In the genomic region with DNA sequence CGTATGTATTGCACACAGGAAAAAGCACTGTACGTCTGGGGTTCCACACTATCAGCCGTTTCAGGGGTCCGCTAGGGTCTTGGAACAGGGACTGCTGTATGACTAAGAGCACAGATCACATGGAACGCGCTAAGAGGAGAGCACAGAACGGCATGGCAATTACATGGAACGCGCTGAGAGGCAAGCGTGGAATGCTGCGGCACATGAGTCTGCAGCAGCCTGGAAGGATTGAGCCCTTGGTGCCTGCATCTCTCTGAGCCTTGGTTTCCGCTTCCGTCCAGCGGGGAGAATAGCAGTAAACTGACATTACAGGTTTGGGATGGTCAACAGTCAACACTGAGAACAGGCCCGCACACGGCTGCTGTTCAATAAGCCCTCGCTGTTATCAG, we compare ENCODE assay signal across 16 cellular contexts.
"Had no signal": no experiment of that assay in that cellular context is flagged by ENCODE, and none has a peak within 500 bp of the region (broad histone marks: within the 10 kb centered on the region; RNA-seq: fewer than 3 reads in every experiment).

No MANE protein-coding gene starts in this region.

- H3K9me3 Mint-ChIP-seq: natural killer cell had no signal

- H3K27me3 Mint-ChIP-seq: brain; dendritic cell treated with granulocyte-macrophage colony-stimulating factor and Interleukin-4, amounts not matched to agents 40 ng/mL and 50 ng/mL, for 4 days; progenitor cell of endocrine pancreas; stimulated activated naive CD8-positive, alpha-beta T cell treated with anti-CD3 and anti-CD28 coated beads, Interleukin-15, amount 100 ng/mL, for 72 hours had no signal

- H3K4me3 Mint-ChIP-seq: activated T-helper 1 cell treated with anti-CD3 and anti-CD28 coated beads, Interleukin-12 subunit alpha, Interleukin-12 subunit beta, Interleukin-2, Interleukin-4 antibody, amounts not matched to agents 30 ng/mL and 10 ng/mL and 1 ng/mL, durations not matched to agents 14 hours and 24 hours and 36 hours; brain; dendritic cell treated with granulocyte-macrophage colony-stimulating factor and Interleukin-4, amounts not matched to agents 40 ng/mL and 50 ng/mL, for 4 days; natural killer cell had no signal

- H3K9me3 ChIP-seq: left lung, spleen, tibial artery had no signal

- H3K27ac ChIP-seq: foreskin keratinocyte, left lung, spleen, tibial artery had no signal

- ATAC-seq: foreskin keratinocyte; left lung; natural killer cell; stimulated activated naive CD8-positive, alpha-beta T cell treated with anti-CD3 and anti-CD28 coated beads, Interleukin-15, amount 100 ng/mL, for 72 hours had no signal

- H3K27me3 ChIP-seq: foreskin keratinocyte, left lung, spleen, tibial artery had no signal

- H3K4me3 ChIP-seq: left lung, spleen, tibial artery had no signal

- H3K27ac Mint-ChIP-seq: brain; dendritic cell treated with granulocyte-macrophage colony-stimulating factor and Interleukin-4, amounts not matched to agents 40 ng/mL and 50 ng/mL, for 4 days; progenitor cell of endocrine pancreas had no signal

- DNase-seq: activated T-cell treated with anti-CD3 and anti-CD28 coated beads for 4 hours; aorta; effector CD4-positive, alpha-beta T cell; erythroblast; foreskin keratinocyte; kidney; left lung; natural killer cell; spleen; stimulated activated CD4-positive, alpha-beta T cell treated with anti-CD3 and anti-CD28 coated beads, Interleukin-4, amount 100 ng/mL, for 24 hours; stimulated activated naive CD8-positive, alpha-beta T cell treated with anti-CD3 and anti-CD28 coated beads, Interleukin-15, amount 100 ng/mL, for 72 hours; tibial artery had no signal
